Comparison of ENCODE assay signal across 8 cellular contexts in genomic region chr1:16420719-16421118, GRCh38. TPM values are rescaled to one million over a fixed set of nuclear protein-coding genes. Genes with fewer than 3 reads are reported as not detected.
A peak's percentile ranks its signal among the peaks of the same experiment; 100 is the strongest.
DNase-seq lines count a peak whose midpoint lies in the region; ATAC-seq, FAIRE-seq and TF ChIP-seq lines count a peak whose summit lies in the region.

No MANE protein-coding gene starts in this region.

- H3K27ac Mint-ChIP-seq in stimulated activated naive CD8-positive, alpha-beta T cell treated with anti-CD3 and anti-CD28 coated beads, Interleukin-15, Interleukin-2, amounts not matched to agents 100 ng/mL and 50 ng/mL, for 24 hours, result peak overlapping the region; percentile 83
- H3K27ac Mint-ChIP-seq in Calu3 (ENCODE audit: unreplicated experiment) (no peak overlapping the region), HFFc6 (no peak overlapping the region)

- H3K79me2 ChIP-seq in H1 (ENCODE audit: control insufficient read depth in 1 of 2, insufficient read depth in 2 of 2, low read length in 2 of 2), result no peaks in the 10 kb centered on the region

- ATAC-seq in GM21825 (IDR thresholded peaks at IDR 0.05; ENCODE audit: unreplicated experiment), result peak; percentile 79

- peaks cover 27% of the 10 kb centered on the region for H3K4me1 ChIP-seq in BLaER1
- H3K4me1 ChIP-seq in H1 (replicated peaks in 1 of 4; ENCODE audit: control insufficient read depth in 3 of 4, insufficient read depth in 4 of 4, low read length in 3 of 4), result no peaks in the 10 kb centered on the region

- BruUV-seq in Calu3 (replicated peaks; lab: Mats Ljungman, UMichigan), result no TSS peak

- H3K4me2 ChIP-seq in BLaER1 (peak overlapping the region; percentile 73), H1 (ENCODE audit: insufficient read depth in 1 of 2, low read depth in 2 of 2, low read length in 2 of 2) (no peak overlapping the region)

- intact Hi-C loops in Calu3 (cut with micrococcal nuclease; ENCODE audit: unreplicated experiment), result no loop called here

- H3K4me3 Mint-ChIP-seq in stimulated activated naive CD8-positive, alpha-beta T cell treated with anti-CD3 and anti-CD28 coated beads, Interleukin-15, Interleukin-2, amounts not matched to agents 100 ng/mL and 50 ng/mL, for 24 hours, result peak overlapping the region; percentile 47
- H3K4me3 Mint-ChIP-seq in Calu3 (ENCODE audit: low read depth, unreplicated experiment) (no peak overlapping the region), HFFc6 (no peak overlapping the region)

- no peak overlapping the region for H2BK120ac ChIP-seq in H1 (replicated peaks; ENCODE audit: low read depth, low read length)

- H2AK5ac ChIP-seq in H1 (ENCODE audit: low read depth, low read length), result 0 out of 2 replicates have a peak overlapping the region, but pooled peaks have one; percentile 8

- H3K9ac ChIP-seq in BLaER1 (no peak overlapping the region), H1 (replicated peaks in 1 of 4; ENCODE audit: extremely low read depth in 1 of 4, low read depth in 3 of 4, low read length in 3 of 4) (no peak overlapping the region)

- no peak overlapping the region for H3K56ac ChIP-seq in H1 (replicated peaks; ENCODE audit: insufficient read length, low read depth, low read length)

- H2BK5ac ChIP-seq in H1 (ENCODE audit: low read depth, low read length), result no peak overlapping the region

- no peaks in the 10 kb centered on the region for H3K79me1 ChIP-seq in H1 (ENCODE audit: low read depth, low read length)

- TF ChIP-seq CTCF in H1 (IDR thresholded peaks at IDR 0.05; ENCODE audit: control extremely low read depth in 1 of 3, insufficient read depth in 1 of 3, low read depth in 1 of 3, low read length in 3 of 3) (no peak), Calu3 (IDR thresholded peaks at IDR 0.05; ENCODE audit: unreplicated experiment) (no peak), HFFc6 (IDR thresholded peaks at IDR 0.05) (no peak)

- no peaks in the 10 kb centered on the region for H4K20me1 ChIP-seq in BLaER1
- no peaks in the 10 kb centered on the region for H4K20me1 ChIP-seq in H1 (replicated peaks in 1 of 2; ENCODE audit: control insufficient read depth in 1 of 2, insufficient read depth in 2 of 2, low read length in 2 of 2)

- TF ChIP-seq POLR2A in H1 (IDR thresholded peaks at IDR 0.05; ENCODE audit: control extremely low read depth in 1 of 2, low read depth in 2 of 2, low read length in 2 of 2), result no peak

- TF ChIP-seq EP300 in H1 (IDR thresholded peaks at IDR 0.05; ENCODE audit: borderline replicate concordance in 1 of 2, low read depth in 2 of 2, low read length in 2 of 2), result no peak

- H3K18ac ChIP-seq in H1 (ENCODE audit: extremely low read depth, low read length), result 0 out of 2 replicates have a peak overlapping the region, but pooled peaks have one; percentile 4

- DNase-seq in T-helper 2 cell (peak in 3 of 5 experiments; percentile 44 to 96 (median 58)), H1 (ENCODE audit: low read depth in 1 of 2, low spot score in 2 of 2) (no peak), Calu3 (no peak), A172 (ENCODE audit: low spot score) (no peak), HFFc6 (no peak)

- no peak overlapping the region for H4K91ac ChIP-seq in H1 (replicated peaks; ENCODE audit: insufficient read length, low read length)

- H3K36me3 ChIP-seq in BLaER1 (no peaks in the 10 kb centered on the region), H1 (ENCODE audit: control insufficient read depth in 2 of 4, insufficient read depth in 4 of 4, low read length in 3 of 4) (no peaks in the 10 kb centered on the region)

- H3K27ac ChIP-seq in BLaER1, result peak overlapping the region; percentile 50; the same call in 1 of the 2 replicates
- H3K27ac ChIP-seq in H1 (ENCODE audit: low read depth, low read length), result no peak overlapping the region

- peak overlapping the region; percentile 15; the same call in 1 of the 2 replicates for H2AFZ ChIP-seq in H1 (ENCODE audit: low read length)

- no peak overlapping the region; the same call in 1 of the 2 replicates for H4K8ac ChIP-seq in H1 (ENCODE audit: extremely low read depth, insufficient read depth, low read length)

- H3K14ac ChIP-seq in H1 (ENCODE audit: insufficient read length), result no peak overlapping the region

- H3K9me3 ChIP-seq in BLaER1 (no peaks in the 10 kb centered on the region), H1 (ENCODE audit: insufficient read depth in 2 of 2, low read depth in 1 of 2, low read length in 1 of 2) (no peaks in the 10 kb centered on the region)

- H3K4me3 ChIP-seq in BLaER1 (no peak overlapping the region), H1 (ENCODE audit: extremely low read depth in 1 of 4, insufficient read depth in 2 of 4, low read depth in 3 of 4, low read length in 4 of 4) (no peak overlapping the region)

- 0 out of 2 replicates have a peak overlapping the region, but pooled peaks have one; percentile 17 for H2BK12ac ChIP-seq in H1 (ENCODE audit: low read depth, low read length)

- H3K23ac ChIP-seq in H1 (ENCODE audit: insufficient read length), result no peak overlapping the region

- no peak for TF ChIP-seq RAD21 in H1 (IDR thresholded peaks at IDR 0.05 in 1 of 2, conservative IDR thresholded peaks at IDR 0.05 in 1 of 2; ENCODE audit: low read depth in 2 of 2, low read length in 2 of 2)

- H3K23me2 ChIP-seq in H1 (ENCODE audit: low read depth, low read length), result no peaks in the 10 kb centered on the region

- POLR2A ChIA-PET in H1 (lab: Charles Lee; ENCODE audit: partially characterized antibody), result interaction anchor here (0.7 kb wide), 1 partner anchor 18 kb away, joined by 3 read pairs; no protein-coding TSS in a partner anchor

- no peaks in the 10 kb centered on the region for H3K36me3 Mint-ChIP-seq in stimulated activated naive CD8-positive, alpha-beta T cell treated with anti-CD3 and anti-CD28 coated beads, Interleukin-15, Interleukin-2, amounts not matched to agents 100 ng/mL and 50 ng/mL, for 24 hours (ENCODE audit: low read depth)
- H3K36me3 Mint-ChIP-seq in Calu3 (ENCODE audit: insufficient read depth, unreplicated experiment) (peaks cover 5% of the 10 kb centered on the region), HFFc6 (ENCODE audit: low read depth) (no peaks in the 10 kb centered on the region; the same call in 1 of the 2 replicates)

- CTCF ChIA-PET in H1 (lab: Charles Lee; ENCODE audit: partially characterized antibody) (interaction anchor here (0.9 to 2.4 kb wide), 7 partner anchors 10 to 200 kb away, joined by 3 to 8 read pairs (median 3); partner anchors contain the start of gene FBXO42), Calu3 (lab: Charles Lee) (no interaction called here)

- H4K5ac ChIP-seq in H1 (ENCODE audit: insufficient read length, low read depth, low read length), result no peak overlapping the region

- 89% methylated on average over 4 of the region's 4 CpGs; no CpG with 5 or more reads in 1 of the 2 experiments for WGBS in H1 (ENCODE audit: extremely low coverage in 1 of 2, insufficient coverage in 1 of 2, insufficient read length in 1 of 2, insufficient replicate concordance in 2 of 2, low coverage in 1 of 2, low lambda C conversion rate in 2 of 2, missing lambda C conversion rate in 1 of 2), 2 experiments

- H2BK15ac ChIP-seq in H1 (ENCODE audit: low read length), result peak overlapping the region; percentile 61; the same call in 1 of the 2 replicates

- no peaks in the 10 kb centered on the region for H3K27me3 ChIP-seq in BLaER1
- H3K27me3 ChIP-seq in H1 (replicated peaks in 1 of 4; ENCODE audit: control insufficient read depth in 3 of 4, extremely low read depth in 1 of 4, insufficient read depth in 3 of 4, low read length in 3 of 4), result 0 out of 7 replicates have a peak, but pooled peaks cover 0 to 2% (median 0%) of the 10 kb centered on the region in 4 experiments

- H3K4me1 Mint-ChIP-seq in stimulated activated naive CD8-positive, alpha-beta T cell treated with anti-CD3 and anti-CD28 coated beads, Interleukin-15, Interleukin-2, amounts not matched to agents 100 ng/mL and 50 ng/mL, for 24 hours (ENCODE audit: low read depth), result peaks cover 40% of the 10 kb centered on the region
- H3K4me1 Mint-ChIP-seq in Calu3 (ENCODE audit: low read depth, unreplicated experiment) (no peaks in the 10 kb centered on the region), HFFc6 (ENCODE audit: low read depth) (no peaks in the 10 kb centered on the region; the same call in 1 of the 2 replicates)

- H3K4ac ChIP-seq in H1 (replicated peaks; ENCODE audit: insufficient read length, low read depth, low read length), result no peak overlapping the region

- H3K27me3 Mint-ChIP-seq in stimulated activated naive CD8-positive, alpha-beta T cell treated with anti-CD3 and anti-CD28 coated beads, Interleukin-15, Interleukin-2, amounts not matched to agents 100 ng/mL and 50 ng/mL, for 24 hours, result no peaks in the 10 kb centered on the region
- H3K27me3 Mint-ChIP-seq in Calu3 (ENCODE audit: unreplicated experiment) (peaks cover 30% of the 10 kb centered on the region), HFFc6 (ENCODE audit: insufficient read depth) (peaks cover 19% of the 10 kb centered on the region)

- H2BK20ac ChIP-seq in H1 (ENCODE audit: low read length), result no peak overlapping the region

- FAIRE-seq in H1 (lab: Jason Lieb, UNC), result no peak

- H3K9me3 Mint-ChIP-seq in stimulated activated naive CD8-positive, alpha-beta T cell treated with anti-CD3 and anti-CD28 coated beads, Interleukin-15, Interleukin-2, amounts not matched to agents 100 ng/mL and 50 ng/mL, for 24 hours, result no peaks in the 10 kb centered on the region
- H3K9me3 Mint-ChIP-seq in Calu3 (ENCODE audit: low read depth, unreplicated experiment), result no peaks in the 10 kb centered on the region
- H3K9me3 Mint-ChIP-seq in HFFc6, result no peaks in the 10 kb centered on the region

RNA-seq across cellular contexts. Expression of gene SPATA21, which starts 16.5 kb away (rescaled TPM):
- total RNA-seq in H1 (2021; fragmentation: NEBNext Ultra II Directional; extraction: Animal tissue kit (Norgen Biotek cat#: 25700)), result not detected in 2 replicates
- 0.25 TPM in 1 of 2 replicates, not detected in the other for polyA plus RNA-seq in H1 (2011; rRNA removed)
- polyA plus RNA-seq in H1 (2011; cell fraction: cytosol; rRNA removed), result 0.05 TPM
- 0.17 TPM for polyA plus RNA-seq in H1 (2011; cell fraction: nucleus; rRNA removed)
- polyA plus RNA-seq in H1 (2012, experiment 1 of 2), result not detected in 4 replicates
- not detected for polyA plus RNA-seq in H1 (2012, experiment 2 of 2)
- polyA plus RNA-seq in H1 (2013, experiment 1 of 2), result not detected
- 0.04 TPM for polyA plus RNA-seq in H1 (2013, experiment 2 of 2)
- 0.12 TPM in 1 of 2 replicates, not detected in the other for polyA minus RNA-seq in H1 (2011; rRNA and poly(A)+ RNA removed)
- polyA minus RNA-seq in H1 (2011; cell fraction: cytosol; rRNA and poly(A)+ RNA removed), result not detected
- not detected for polyA minus RNA-seq in H1 (2011; cell fraction: nucleus; rRNA and poly(A)+ RNA removed)
- total RNA-seq in Calu3 (2022), result not detected in 2 replicates
- not detected in 2 replicates for total RNA-seq in A172 (2014; rRNA removed; shearing (Covaris generic))
- under 1 TPM in 1 of 6 experiments, not detected in 5; 0.07 TPM for total RNA-seq in HFFc6 (2021; fragmentation: NEBNext Ultra II Directional; extraction: Animal tissue kit (Norgen Biotek cat#: 25700))

RNA-seq across cellular contexts. Expression of gene NECAP2, which starts 19.8 kb away (rescaled TPM):
- 24.4 and 26.6 TPM in 2 replicates for total RNA-seq in H1 (2021; fragmentation: NEBNext Ultra II Directional; extraction: Animal tissue kit (Norgen Biotek cat#: 25700))
- polyA plus RNA-seq in H1 (2011; rRNA removed), result 29.1 and 29.7 TPM in 2 replicates
- 33.2 TPM for polyA plus RNA-seq in H1 (2011; cell fraction: cytosol; rRNA removed)
- 24.2 TPM for polyA plus RNA-seq in H1 (2011; cell fraction: nucleus; rRNA removed)
- 25.3 to 28.0 TPM (median 27.1 TPM) in 4 replicates for polyA plus RNA-seq in H1 (2012, experiment 1 of 2)
- 29.1 TPM for polyA plus RNA-seq in H1 (2012, experiment 2 of 2)
- polyA plus RNA-seq in H1 (2013, experiment 1 of 2), result 18.8 TPM
- polyA plus RNA-seq in H1 (2013, experiment 2 of 2), result 20.2 TPM
- 24.7 and 32.0 TPM in 2 replicates for polyA minus RNA-seq in H1 (2011; rRNA and poly(A)+ RNA removed)
- polyA minus RNA-seq in H1 (2011; cell fraction: cytosol; rRNA and poly(A)+ RNA removed), result 15.7 TPM
- polyA minus RNA-seq in H1 (2011; cell fraction: nucleus; rRNA and poly(A)+ RNA removed), result 23.8 TPM
- 28.1 and 30.7 TPM in 2 replicates for total RNA-seq in Calu3 (2022)
- 68.2 and 80.5 TPM in 2 replicates for total RNA-seq in A172 (2014; rRNA removed; shearing (Covaris generic))
- total RNA-seq in HFFc6 (2021; fragmentation: NEBNext Ultra II Directional; extraction: Animal tissue kit (Norgen Biotek cat#: 25700)), result 10 to 100 TPM; 55.6 to 73.1 (median 62.8) TPM

RNA-seq across cellular contexts. Expression of gene SZRD1, which starts 53.7 kb away (rescaled TPM):
- 108 and 116 TPM in 2 replicates for total RNA-seq in H1 (2021; fragmentation: NEBNext Ultra II Directional; extraction: Animal tissue kit (Norgen Biotek cat#: 25700))
- polyA plus RNA-seq in H1 (2011; rRNA removed), result 97.8 and 108 TPM in 2 replicates
- 84.8 TPM for polyA plus RNA-seq in H1 (2011; cell fraction: cytosol; rRNA removed)
- 75.4 TPM for polyA plus RNA-seq in H1 (2011; cell fraction: nucleus; rRNA removed)
- polyA plus RNA-seq in H1 (2012, experiment 1 of 2), result 68.4 to 77.5 TPM (median 74.2 TPM) in 4 replicates
- polyA plus RNA-seq in H1 (2012, experiment 2 of 2), result 101 TPM
- 78.2 TPM for polyA plus RNA-seq in H1 (2013, experiment 1 of 2)
- 77.6 TPM for polyA plus RNA-seq in H1 (2013, experiment 2 of 2)
- polyA minus RNA-seq in H1 (2011; rRNA and poly(A)+ RNA removed), result 41.9 and 47.3 TPM in 2 replicates
- polyA minus RNA-seq in H1 (2011; cell fraction: cytosol; rRNA and poly(A)+ RNA removed), result 52.3 TPM
- polyA minus RNA-seq in H1 (2011; cell fraction: nucleus; rRNA and poly(A)+ RNA removed), result 27.3 TPM
- 95.9 and 107 TPM in 2 replicates for total RNA-seq in Calu3 (2022)
- 66.1 and 72.9 TPM in 2 replicates for total RNA-seq in A172 (2014; rRNA removed; shearing (Covaris generic))
- total RNA-seq in HFFc6 (2021; fragmentation: NEBNext Ultra II Directional; extraction: Animal tissue kit (Norgen Biotek cat#: 25700)), result 100 to 1,000 TPM; 210 to 246 (median 229) TPM

Comparison
In these comparisons a context has a peak if more than half of its experiments do, and no peak if none do; other contexts are left out.
1. DNase-seq: peak in T-helper 2 cell (3 of 5); none in H1 (0 of 2), Calu3 (single experiment), A172 (single experiment) and HFFc6 (single experiment).